8 cellular contexts compared by ENCODE assay signal in the genomic region with DNA sequence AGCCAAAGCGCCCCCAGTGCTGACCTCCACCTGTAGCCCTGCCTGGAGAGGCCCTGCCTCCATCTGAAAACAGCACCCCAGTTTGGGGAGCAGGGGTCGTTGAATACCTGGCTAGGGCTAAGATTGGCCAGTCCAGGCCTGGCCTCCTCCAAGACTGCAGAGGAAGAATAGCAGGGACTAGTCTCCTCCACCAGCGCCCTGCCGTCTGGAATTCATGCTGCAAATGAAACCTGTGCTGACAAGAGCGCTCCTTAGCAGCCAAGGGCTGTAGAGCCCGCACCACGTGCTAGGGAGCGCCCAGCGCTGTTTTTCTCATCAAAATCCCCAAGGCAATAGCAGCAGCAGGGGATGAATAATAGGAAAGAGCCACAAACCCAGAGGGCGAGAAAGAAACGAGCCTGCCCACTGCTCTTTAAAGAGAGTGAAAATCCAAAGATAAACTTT. TPM values are rescaled to one million over a fixed set of nuclear protein-coding genes. Genes with fewer than 3 reads are reported as not detected.
DNase-seq lines count a peak whose midpoint lies in the region; ATAC-seq and TF ChIP-seq lines count a peak whose summit lies in the region.

No MANE protein-coding gene starts in this region.

- peak; percentile 80 for ATAC-seq in RWPE2 (ENCODE audit: low read depth)
- peak; percentile 89 for ATAC-seq in esophagus mucosa
- no peak for ATAC-seq in HG03457 (IDR thresholded peaks at IDR 0.05; ENCODE audit: unreplicated experiment)

- H3K4me1 Mint-ChIP-seq in nephron progenitor cell, result peaks cover 65% of the 10 kb centered on the region

- H3K36me3 Mint-ChIP-seq in nephron progenitor cell (ENCODE audit: low read depth), result peaks cover 47% of the 10 kb centered on the region

- H3K4me3 ChIP-seq in RWPE2 (ENCODE audit: severe bottlenecking), result peak overlapping the region; percentile 32

- H3K27me3 Mint-ChIP-seq in nephron progenitor cell (ENCODE audit: low read depth, poor library complexity), result peaks cover 15% of the 10 kb centered on the region

- DNase-seq in A172 (ENCODE audit: low spot score) (peak; percentile 59), GM04503 (ENCODE audit: low read depth) (peak; percentile 11), RWPE2 (ENCODE audit: low spot score) (no peak), nephron progenitor cell (peak; percentile 42), NOMO-1 treated with DMSO at 0.1 percent for 48 hours (lab: John Stamatoyannopoulos, UW; ENCODE audit: unreplicated experiment) (no peak), NOMO-1 (lab: John Stamatoyannopoulos, UW; ENCODE audit: unreplicated experiment in 2 of 2) (no peak)

- H3K4me1 ChIP-seq in RWPE2 (ENCODE audit: insufficient read depth, poor library complexity, severe bottlenecking), result peaks cover 5% of the 10 kb centered on the region

- no peaks in the 10 kb centered on the region for H3K9me3 ChIP-seq in RWPE2 (ENCODE audit: severe bottlenecking)

- peaks cover 44% of the 10 kb centered on the region for H3K27me3 ChIP-seq in RWPE2 (ENCODE audit: insufficient read depth, poor library complexity, severe bottlenecking)

- peak overlapping the region; percentile 97 for H3K27ac Mint-ChIP-seq in nephron progenitor cell

- H3K36me3 ChIP-seq in RWPE2 (ENCODE audit: low read depth), result no peaks in the 10 kb centered on the region

- H3K4me3 Mint-ChIP-seq in nephron progenitor cell, result peak overlapping the region; percentile 93

- no peak for TF ChIP-seq CTCF in RWPE2 (IDR thresholded peaks at IDR 0.05; ENCODE audit: poor library complexity, severe bottlenecking)
- TF ChIP-seq CTCF in nephron progenitor cell (IDR thresholded peaks at IDR 0.05), result no peak

- peak overlapping the region; percentile 37 for H3K27ac ChIP-seq in RWPE2 (ENCODE audit: poor library complexity, severe bottlenecking)

- no peaks in the 10 kb centered on the region for H3K9me3 Mint-ChIP-seq in nephron progenitor cell

RNA-seq across cellular contexts. Expression of a gene that starts 3.4 kb away (rescaled TPM):
- total RNA-seq in A172 (2014; rRNA removed; shearing (Covaris generic)), result not detected in 2 replicates
- not detected for total RNA-seq in esophagus mucosa

RNA-seq across cellular contexts. Expression of a gene that starts 37.5 kb away (rescaled TPM):
- 211 and 295 TPM in 2 replicates for total RNA-seq in A172 (2014; rRNA removed; shearing (Covaris generic))
- total RNA-seq in esophagus mucosa, result 45.4 TPM

Comparison
In these comparisons a context has a peak if more than half of its experiments do, and no peak if none do; other contexts are left out.
1. DNase-seq: peak in A172 (single experiment), GM04503 (single experiment) and nephron progenitor cell (single experiment); none in RWPE2 (single experiment), NOMO-1 treated with DMSO at 0.1 percent for 48 hours (single experiment) and NOMO-1 (0 of 2).